8 cellular contexts compared by ENCODE assay signal in genomic region chr11:90589735-90590134, GRCh38.
"Had no signal": no experiment of that assay in that cellular context is flagged by ENCODE, and none has a peak within 500 bp of the region (broad histone marks: within the 10 kb centered on the region; RNA-seq: fewer than 3 reads in every experiment).

No MANE protein-coding gene starts in this region.

- ATAC-seq: GM23338, HepG2 had no signal

- H3K4me2 ChIP-seq: GM23338, KMS-11 had no signal

- H3K9ac ChIP-seq: KMS-11 had no signal

- H3K4me3 ChIP-seq: GM23338 had no signal

- H3K4me1 Mint-ChIP-seq: IgD-negative memory B cell had no signal

- H3K4me3 Mint-ChIP-seq: GM23338, H9, IgD-negative memory B cell had no signal

- H2AFZ ChIP-seq: GM23338 had no signal

- H3K27ac Mint-ChIP-seq: GM23338, H9, IgD-negative memory B cell had no signal

- H3K27ac ChIP-seq: HL-60, KMS-11 had no signal

- H3K27me3 Mint-ChIP-seq: IgD-negative memory B cell had no signal

- H3K36me3 Mint-ChIP-seq: IgD-negative memory B cell had no signal

- DNase-seq: H9, HCEC 1CT, KBM-7 had no signal
